ENCODE assay signal across 8 cellular contexts in the genomic region with DNA sequence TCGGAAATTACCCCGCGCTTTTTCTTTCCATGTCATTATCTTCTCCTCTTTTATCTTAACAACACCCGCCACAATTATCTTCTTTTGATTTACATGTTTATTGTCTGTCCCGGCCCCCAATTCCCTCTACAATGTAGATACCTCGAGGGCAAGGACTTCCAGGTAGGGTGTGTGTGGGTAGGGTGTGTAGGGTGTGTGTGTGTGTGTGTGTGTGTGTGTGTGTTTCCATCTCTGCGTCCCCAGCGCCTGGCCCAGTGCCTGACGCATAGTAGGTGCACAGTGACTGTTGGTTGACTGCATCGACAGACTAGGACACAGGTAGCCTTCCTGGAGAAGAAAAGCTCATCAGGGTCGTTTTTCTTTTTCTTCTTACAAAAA.
A peak's percentile ranks its signal among the peaks of the same experiment; 100 is the strongest.
DNase-seq lines count a peak whose midpoint lies in the region; ATAC-seq and TF ChIP-seq lines count a peak whose summit lies in the region.

No MANE protein-coding gene starts in this region.

- H3K4me1 ChIP-seq in KMS-11 (ENCODE audit: low read depth, poor library complexity, severe bottlenecking) (no peaks in the 10 kb centered on the region), left lung (peaks cover 12 to 15% of the 10 kb centered on the region in 2 donors)
- H3K4me1 ChIP-seq in CD4-positive, alpha-beta memory T cell (ENCODE audit: insufficient read depth, low read length): no peaks in the 10 kb centered on the region

- no peaks in the 10 kb centered on the region for H4K20me1 ChIP-seq in KMS-11 (ENCODE audit: insufficient read depth)

- no peaks in the 10 kb centered on the region for H3K9me3 ChIP-seq in left lung
- H3K9me3 ChIP-seq in CD4-positive, alpha-beta memory T cell (ENCODE audit: control insufficient read depth in 1 of 2, low read length in 2 of 2): no peaks in the 10 kb centered on the region

- no peak for DNase-seq in left lung
- no peak for DNase-seq in substantia nigra (lab: John Stamatoyannopoulos, UW)
- no peak for DNase-seq in CD4-positive, alpha-beta memory T cell
- DNase-seq in activated CD4-positive, CD25-positive, alpha-beta regulatory T cell (lab: John Stamatoyannopoulos, UW): no peak
- DNase-seq in DMS153 (lab: John Stamatoyannopoulos, UW): no peak

- H3K27me3 ChIP-seq in KMS-11 (ENCODE audit: insufficient read depth, low read depth): no peaks in the 10 kb centered on the region
- H3K27me3 ChIP-seq in left lung: peaks cover 0 to 43% of the 10 kb centered on the region in 2 donors
- peaks cover 12% of the 10 kb centered on the region for H3K27me3 ChIP-seq in CD4-positive, alpha-beta memory T cell (ENCODE audit: insufficient read depth, low read length)

- H3K4me3 ChIP-seq in KMS-11 (IDR thresholded peaks at IDR 0.05; ENCODE audit: insufficient read depth, low read depth, low read length) (no peak overlapping the region), left lung (peak overlapping the region; percentile 65 to 73)
- no peak overlapping the region for H3K4me3 ChIP-seq in CD4-positive, alpha-beta memory T cell (ENCODE audit: low read length in 2 of 2)

- H3K27ac ChIP-seq in KMS-11: no peak overlapping the region
- H3K27ac ChIP-seq in left lung: peak overlapping the region; percentile 83 to 89
- peak overlapping the region; percentile 96 for H3K27ac ChIP-seq in substantia nigra (ENCODE audit: low read depth, low read length, poor library complexity, severe bottlenecking)
- no peak overlapping the region for H3K27ac ChIP-seq in CD4-positive, alpha-beta memory T cell (ENCODE audit: low read depth, low read length)

- intact Hi-C loops in left lung (cut with DNase I): no loop called here
- intact Hi-C loops in CD4-positive, alpha-beta memory T cell (cut with micrococcal nuclease): no loop called here

- H3K4me1 Mint-ChIP-seq in brain: peaks cover 42% of the 10 kb centered on the region
- H3K4me1 Mint-ChIP-seq in CD4-positive, alpha-beta memory T cell: no peaks in the 10 kb centered on the region

- no peaks in the 10 kb centered on the region for H3K9me3 Mint-ChIP-seq in brain
- H3K9me3 Mint-ChIP-seq in CD4-positive, alpha-beta memory T cell: peaks cover 0 to 12% (median 5%) of the 10 kb centered on the region in 8 donors

- no peaks in the 10 kb centered on the region for H3K36me3 Mint-ChIP-seq in brain
- no peaks in the 10 kb centered on the region for H3K36me3 Mint-ChIP-seq in CD4-positive, alpha-beta memory T cell

- H3K27me3 Mint-ChIP-seq in brain: peaks cover 15% of the 10 kb centered on the region
- H3K27me3 Mint-ChIP-seq in CD4-positive, alpha-beta memory T cell: peaks cover 29% of the 10 kb centered on the region in 2 donors

- ATAC-seq in left lung (peak; percentile 2), GM19455 (IDR thresholded peaks at IDR 0.05; ENCODE audit: unreplicated experiment) (no peak)

- peak overlapping the region; percentile 27 to 84 (median 41) for H3K27ac Mint-ChIP-seq in brain
- no peak overlapping the region for H3K27ac Mint-ChIP-seq in CD4-positive, alpha-beta memory T cell

- POLR2A ChIA-PET in CD4-positive, alpha-beta memory T cell (lab: Charles Lee; ENCODE audit: partially characterized antibody): no interaction called here

- CTCF ChIA-PET in CD4-positive, alpha-beta memory T cell (lab: Charles Lee; ENCODE audit: partially characterized antibody): no interaction called here

- H2AFZ ChIP-seq in KMS-11 (ENCODE audit: low read depth): peak overlapping the region; percentile 73; the same call in 1 of the 2 replicates

- H3K79me2 ChIP-seq in KMS-11 (ENCODE audit: insufficient read depth, low read depth): no peaks in the 10 kb centered on the region

- TF ChIP-seq CTCF in KMS-11 (conservative IDR thresholded peaks at IDR 0.05; ENCODE audit: low read depth, low read length): no peak
- TF ChIP-seq CTCF in brain (conservative IDR thresholded peaks at IDR 0.05): no peak
- no peak for TF ChIP-seq CTCF in left lung (IDR thresholded peaks at IDR 0.05)

- H3K4me3 Mint-ChIP-seq in brain: peak overlapping the region; percentile 68 to 86 (median 79)
- H3K4me3 Mint-ChIP-seq in CD4-positive, alpha-beta memory T cell: no peak overlapping the region

- H3K36me3 ChIP-seq in KMS-11 (ENCODE audit: insufficient read depth) (no peaks in the 10 kb centered on the region), left lung (no peaks in the 10 kb centered on the region)
- no peaks in the 10 kb centered on the region for H3K36me3 ChIP-seq in CD4-positive, alpha-beta memory T cell (ENCODE audit: insufficient read depth, low read length)

- H3K9ac ChIP-seq in KMS-11: no peak overlapping the region

- 0 out of 2 replicates have a peak overlapping the region, but pooled peaks have one; percentile 25 for H3K4me2 ChIP-seq in KMS-11

Comparison
In these comparisons a context has a peak if more than half of its experiments do, and no peak if none do; other contexts are left out.
1. H3K27ac ChIP-seq: peak in left lung (2 of 2) and substantia nigra (single experiment); none in KMS-11 (single experiment) and CD4-positive, alpha-beta memory T cell (single experiment).
2. H3K4me3 ChIP-seq: peak in left lung (2 of 2); none in KMS-11 (single experiment) and CD4-positive, alpha-beta memory T cell (0 of 2).
3. H3K27ac Mint-ChIP-seq: peak in brain (5 of 5); none in CD4-positive, alpha-beta memory T cell (0 of 7).
4. H3K4me3 Mint-ChIP-seq: peak in brain (5 of 5); none in CD4-positive, alpha-beta memory T cell (0 of 8).